Comparison of ENCODE assay signal across 8 cellular contexts in genomic region chr6:4020822-4021132, GRCh38. TPM values are rescaled to one million over a fixed set of nuclear protein-coding genes. Genes with fewer than 3 reads are reported as not detected.
DNase-seq lines count a peak whose midpoint lies in the region; ATAC-seq and TF ChIP-seq lines count a peak whose summit lies in the region.

No MANE protein-coding gene starts in this region.

- H4K8ac ChIP-seq in trophoblast cell (ENCODE audit: low read depth, low read length), result peak overlapping the region; percentile 82

- H3K14ac ChIP-seq in trophoblast cell (ENCODE audit: low read length), result peak overlapping the region; percentile 69

- H2AFZ ChIP-seq in PC-9 (peak overlapping the region; percentile 87; the same call in 1 of the 2 replicates), trophoblast cell (ENCODE audit: insufficient read depth, low read length, poor library complexity) (no peak overlapping the region)

- H3K27me3 ChIP-seq in PC-9 (ENCODE audit: insufficient read depth, low read depth), result no peaks in the 10 kb centered on the region
- no peaks in the 10 kb centered on the region for H3K27me3 ChIP-seq in trophoblast cell (ENCODE audit: insufficient read depth, low read length)

- H3K79me1 ChIP-seq in trophoblast cell (ENCODE audit: low read length), result peaks cover 20% of the 10 kb centered on the region

- TF ChIP-seq CTCF in GM12864 (IDR thresholded peaks at IDR 0.05; ENCODE audit: low read depth, low read length, missing control alignments) (no peak), PC-9 (conservative IDR thresholded peaks at IDR 0.05) (no peak)

- CTCF ChIA-PET in PC-9 (lab: Charles Lee), result interaction anchor here (0.6 to 0.9 kb wide), 4 partner anchors 115 to 989 kb away, joined by 3 to 15 read pairs (median 4); partner anchors contain the start of gene ECI2

- no peak overlapping the region for H4K12ac ChIP-seq in trophoblast cell (ENCODE audit: low read depth, low read length)

- peaks cover 29% of the 10 kb centered on the region for H3F3A ChIP-seq in PC-9 (ENCODE audit: insufficient read depth, low read depth)

- no peak for DNase-seq in GM12864 (ENCODE audit: low read depth)
- DNase-seq in PC-9, result no peak
- DNase-seq in epithelial cell of prostate (ENCODE audit: low read depth, low spot score), result no peak
- peak in 1 of 2 donors; percentile 55 for DNase-seq in trophoblast cell
- DNase-seq in D341Med (ENCODE audit: low spot score), result no peak
- DNase-seq in HUDEP-2 (lab: John Stamatoyannopoulos, UW; ENCODE audit: unreplicated experiment in 76 of 76), result no peak

- no peaks in the 10 kb centered on the region for H3K9me3 ChIP-seq in PC-9 (ENCODE audit: insufficient read depth, low read depth)
- no peaks in the 10 kb centered on the region for H3K9me3 ChIP-seq in trophoblast cell (ENCODE audit: insufficient read depth, low read depth, low read length)

- peak overlapping the region; percentile 91 for H3K27ac ChIP-seq in PC-9
- H3K27ac ChIP-seq in epithelial cell of prostate, result peak overlapping the region; percentile 95
- peak overlapping the region; percentile 60 for H3K27ac ChIP-seq in trophoblast cell (ENCODE audit: low read depth, low read length)

- H3K9ac ChIP-seq in trophoblast cell (ENCODE audit: low read length), result peak overlapping the region; percentile 77

- ATAC-seq in HG03565 (IDR thresholded peaks at IDR 0.05; ENCODE audit: unreplicated experiment) (no peak), HG02610 (IDR thresholded peaks at IDR 0.05; ENCODE audit: unreplicated experiment) (no peak)

- H3K9me2 ChIP-seq in PC-9 (ENCODE audit: insufficient read depth), result no peaks in the 10 kb centered on the region

- no peak overlapping the region for H2AK5ac ChIP-seq in trophoblast cell (ENCODE audit: low read length)

- H2BK120ac ChIP-seq in trophoblast cell (ENCODE audit: insufficient read depth, low read length, poor library complexity), result no peak overlapping the region

- H3K23ac ChIP-seq in trophoblast cell (ENCODE audit: low read length), result no peak overlapping the region

- H2BK12ac ChIP-seq in trophoblast cell (ENCODE audit: low read length), result no peak overlapping the region

- H3K79me2 ChIP-seq in PC-9 (ENCODE audit: low read depth), result peaks cover 75% of the 10 kb centered on the region
- H3K79me2 ChIP-seq in trophoblast cell (ENCODE audit: control insufficient read depth, insufficient read depth, low read length, poor library complexity), result peaks cover 19% of the 10 kb centered on the region

- H3K4me3 ChIP-seq in GM12864 (ENCODE audit: low read depth, low read length), result peak overlapping the region; percentile 89
- peak overlapping the region; percentile 95 for H3K4me3 ChIP-seq in PC-9
- H3K4me3 ChIP-seq in trophoblast cell (ENCODE audit: low read depth, low read length), result peak overlapping the region; percentile 68

- H3K18ac ChIP-seq in trophoblast cell (ENCODE audit: low read length), result no peak overlapping the region

- peak overlapping the region; percentile 60 for H2BK5ac ChIP-seq in trophoblast cell (ENCODE audit: low read depth, low read length, poor library complexity)

- H3K36me3 ChIP-seq in PC-9 (ENCODE audit: low read depth) (no peaks in the 10 kb centered on the region), trophoblast cell (ENCODE audit: control insufficient read depth in 1 of 2, insufficient read depth in 2 of 2, low read length in 2 of 2) (peaks cover 0 to 5% of the 10 kb centered on the region in 2 experiments)

- peak overlapping the region; percentile 71 for H4K91ac ChIP-seq in trophoblast cell (ENCODE audit: low read depth, low read length)

- H3K4me1 ChIP-seq in PC-9 (replicated peaks; ENCODE audit: insufficient read depth) (peaks cover 27% of the 10 kb centered on the region), trophoblast cell (ENCODE audit: control insufficient read depth in 1 of 2, insufficient read depth in 2 of 2, low read length in 2 of 2) (peaks cover 0 to 8% of the 10 kb centered on the region in 2 experiments)

- POLR2A ChIA-PET in PC-9 (lab: Charles Lee; ENCODE audit: unreplicated experiment), result interaction anchor here (0.6 to 0.9 kb wide), 5 partner anchors 109 to 921 kb away, joined by 3 to 9 read pairs (median 4); no protein-coding TSS in a partner anchor

- no peak overlapping the region for H3K4ac ChIP-seq in trophoblast cell (ENCODE audit: low read depth, low read length)

- H3K4me2 ChIP-seq in PC-9 (peak overlapping the region; percentile 94), trophoblast cell (ENCODE audit: low read length) (peak overlapping the region; percentile 83)

- intact Hi-C loops in PC-9 (cut with micrococcal nuclease; ENCODE audit: unreplicated experiment), result loop anchor here (5.0 kb wide), 1 partner anchor 117 kb away; the partner anchor contains the start of gene ECI2

- no CpG with 5 or more reads among the region's 12 CpGs for WGBS in trophoblast cell (ENCODE audit: extremely low coverage, insufficient coverage, insufficient read length)

- H4K20me1 ChIP-seq in PC-9 (ENCODE audit: insufficient read depth), result peaks cover 32% of the 10 kb centered on the region

- BruUV-seq in PC-9 (replicated peaks; lab: Mats Ljungman, UMichigan), result TSS peak; percentile 17

RNA-seq across cellular contexts. Expression of gene FAM217A, which starts 58.2 kb away (rescaled TPM):
- not detected in 2 replicates for total RNA-seq in PC-9 (2021)
- not detected in 2 replicates for polyA plus RNA-seq in trophoblast cell (2013)
